In the genomic region with DNA sequence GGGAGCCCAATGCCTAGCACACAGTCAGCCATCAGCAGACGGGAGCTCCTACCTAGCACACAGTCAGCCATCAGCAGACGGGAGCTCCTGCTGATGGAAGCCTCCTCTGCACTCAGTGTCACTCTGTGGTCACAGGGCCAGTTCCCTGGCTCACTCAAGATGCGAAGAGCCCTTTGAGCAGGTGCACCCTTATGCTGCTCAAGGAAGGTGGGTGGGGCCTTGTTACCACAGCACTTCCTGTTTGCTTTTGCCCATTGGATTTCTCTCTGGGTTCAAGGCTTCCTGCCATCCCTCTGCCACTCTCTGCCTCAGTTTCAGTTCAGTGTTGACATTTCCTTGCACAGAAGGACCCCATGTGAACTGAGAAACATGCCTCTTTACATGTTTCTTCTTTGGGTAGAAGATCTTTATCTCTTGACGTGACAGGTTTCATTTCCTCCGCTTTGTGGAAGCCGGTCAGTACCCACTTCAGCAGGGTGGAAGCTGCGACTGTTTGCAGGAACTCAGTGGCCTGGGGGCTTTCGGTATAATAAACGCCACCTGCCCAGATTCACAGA, we compare ENCODE assay signal across 9 cellular contexts. TPM values are rescaled to one million over a fixed set of nuclear protein-coding genes. Genes with fewer than 3 reads are reported as not detected.
DNase-seq lines count a peak whose midpoint lies in the region; ATAC-seq, FAIRE-seq and TF ChIP-seq lines count a peak whose summit lies in the region.
"Had no signal": no experiment of that assay in that cellular context is flagged by ENCODE, and none has a peak within 500 bp of the region (broad histone marks: within the 10 kb centered on the region; RNA-seq: fewer than 3 reads in every experiment).

No MANE protein-coding gene starts in this region.

- TF ChIP-seq POLR2A in HepG2 (IDR thresholded peaks at IDR 0.05; ENCODE audit: insufficient read depth in 1 of 2, low read depth in 2 of 2, low read length in 2 of 2) = no peak

- H3K9me3 ChIP-seq in OCI-LY1 (ENCODE audit: low read length) (no peaks in the 10 kb centered on the region), HepG2 (ENCODE audit: low read length) (no peaks in the 10 kb centered on the region)

- CTCF ChIA-PET in HepG2 (lab: Yijun Ruan, JAX; ENCODE audit: low intra/inter-chr PET ratio, low total read pairs) = no interaction called here

- H3K4me2 ChIP-seq in OCI-LY1 (ENCODE audit: low read length) = peak overlapping the region; percentile 59
- H3K4me2 ChIP-seq in HepG2 (ENCODE audit: low read depth, low read length) = no peak overlapping the region

- in situ Hi-C loops in HepG2 (cut with HindIII; ENCODE audit: extremely low pct_ligation_motif_present, low pct_unique_long_range_greater_than_20kb) = no loop called here

- no peak for TF ChIP-seq RAD21 in HepG2 (CRISPR knock-in tag; IDR thresholded peaks at IDR 0.05)

- H3K9ac ChIP-seq in OCI-LY1 (ENCODE audit: low read length) (no peak overlapping the region), HepG2 (ENCODE audit: insufficient read depth, low read depth, low read length) (no peak overlapping the region)

- H3K4me1 ChIP-seq in OCI-LY1 (ENCODE audit: insufficient read depth, low read length, severe bottlenecking) = peaks cover 57% of the 10 kb centered on the region
- peaks cover 15% of the 10 kb centered on the region for H3K4me1 ChIP-seq in HepG2 (ENCODE audit: insufficient read depth, low read length)

- H3K4me3 ChIP-seq in OCI-LY1 (ENCODE audit: low read depth, low read length, poor library complexity, severe bottlenecking) (peak overlapping the region; percentile 27), HepG2 (replicated peaks in 1 of 3; ENCODE audit: insufficient read depth in 1 of 3, low read depth in 2 of 3, low read length in 3 of 3) (no peak overlapping the region)
- H3K4me3 ChIP-seq: cardiac muscle cell had no signal

- no peaks in the 10 kb centered on the region for H3K27me3 ChIP-seq in OCI-LY1 (ENCODE audit: insufficient read depth, low read length)
- no peaks in the 10 kb centered on the region for H3K27me3 ChIP-seq in HepG2 (ENCODE audit: control insufficient read depth in 1 of 2, insufficient read depth in 2 of 2, low read length in 2 of 2)
- H3K27me3 ChIP-seq: cardiac muscle cell had no signal

- POLR2A ChIA-PET in HepG2 (lab: Yijun Ruan, JAX) = no interaction called here

- peak; percentile 31 for DNase-seq in effector CD4-positive, alpha-beta T cell
- DNase-seq in NCI-H1092 (lab: John Stamatoyannopoulos, UW) = no peak
- DNase-seq in nucleus accumbens (lab: John Stamatoyannopoulos, UW) = no peak
- no peak for DNase-seq in HepG2 (ENCODE audit: low spot score)
- no peak for DNase-seq in dermis blood vessel endothelial cell

- H3K36me3 ChIP-seq in OCI-LY1 (ENCODE audit: insufficient read depth, low read length) (peaks cover 100% of the 10 kb centered on the region), HepG2 (replicated peaks in 1 of 2; ENCODE audit: control insufficient read depth in 1 of 2, insufficient read depth in 2 of 2, low read length in 2 of 2) (no peaks in the 10 kb centered on the region)

- peak; percentile 67 for ATAC-seq in GM18520 (IDR thresholded peaks at IDR 0.05; ENCODE audit: unreplicated experiment)
- ATAC-seq in HG02759 (IDR thresholded peaks at IDR 0.05; ENCODE audit: unreplicated experiment) = peak; percentile 91
- ATAC-seq in HepG2 = no peak

- BruUV-seq in HepG2 (replicated peaks; lab: Mats Ljungman, UMichigan) = no TSS peak

- 75% methylated on average over 9 of the region's 9 CpGs for WGBS in HepG2 (ENCODE audit: low lambda C conversion rate)

- no peaks in the 10 kb centered on the region; the same call in 1 of the 2 replicates for H3F3A ChIP-seq in OCI-LY1 (ENCODE audit: insufficient read depth, low read length)

- H3K27ac ChIP-seq in OCI-LY1 (ENCODE audit: low read depth, low read length, poor library complexity, severe bottlenecking) (peak overlapping the region; percentile 81), HepG2 (ENCODE audit: extremely low read length, insufficient read depth, low read length) (no peak overlapping the region)
- H3K27ac ChIP-seq: cardiac muscle cell had no signal

- H4K20me1 ChIP-seq in OCI-LY1 (ENCODE audit: insufficient read depth, low read length) (0 out of 2 replicates have a peak, but pooled peaks cover 3% of the 10 kb centered on the region), HepG2 (ENCODE audit: insufficient read depth, low read length) (no peaks in the 10 kb centered on the region)

- TF ChIP-seq EP300 in HepG2 (IDR thresholded peaks at IDR 0.05; ENCODE audit: low read depth in 2 of 2, low read length in 2 of 2) = no peak
- no peak for TF ChIP-seq EP300 in HepG2 (CRISPR knock-in tag; IDR thresholded peaks at IDR 0.05; ENCODE audit: borderline replicate concordance)

- no peak for FAIRE-seq in HepG2 (lab: Jason Lieb, UNC)

- H2AFZ ChIP-seq in OCI-LY1 (ENCODE audit: low read length) (no peak overlapping the region), HepG2 (ENCODE audit: low read length) (no peak overlapping the region)

- TF ChIP-seq CTCF in OCI-LY1 (IDR thresholded peaks at IDR 0.05; ENCODE audit: low read length) = no peak
- no peak for TF ChIP-seq CTCF in HepG2 (CRISPR knock-in tag; IDR thresholded peaks at IDR 0.05)

- H3K79me2 ChIP-seq in OCI-LY1 (ENCODE audit: insufficient read depth, low read length) = peaks cover 63% of the 10 kb centered on the region
- H3K79me2 ChIP-seq in HepG2 (ENCODE audit: insufficient read depth, low read length) = no peaks in the 10 kb centered on the region

- no peaks in the 10 kb centered on the region for H3K9me2 ChIP-seq in OCI-LY1 (ENCODE audit: low read depth, low read length)

- intact Hi-C loops in HepG2 (cut with micrococcal nuclease; ENCODE audit: unreplicated experiment) = no loop called here

TF ChIP-seq in HepG2, 621 proteins besides CTCF, POLR2A, EP300 and RAD21 (continues in another document):
- TF ChIP-seq CREM (IDR thresholded peaks at IDR 0.05) = no peak
- TF ChIP-seq CREM (CRISPR knock-in tag; IDR thresholded peaks at IDR 0.05) = no peak
- no peak for TF ChIP-seq HCFC1 (IDR thresholded peaks at IDR 0.05; ENCODE audit: low read depth, low read length)
- no peak for TF ChIP-seq ZNF678 (CRISPR knock-in tag; IDR thresholded peaks at IDR 0.05)

RNA-seq across cellular contexts. Expression of gene TRIB2, which starts 11.6 kb away (rescaled TPM):
- total RNA-seq in HepG2 (2016; rRNA removed; fragmentation: Illumina TruSeq; extraction: Trizol) (1.3 and 2.3 TPM in 2 replicates), dermis blood vessel endothelial cell (73.6 and 141 TPM in 2 replicates)
- 0.26 and 0.61 TPM in 2 replicates for total RNA-seq in HepG2 (2016; cell fraction: cytosol; rRNA removed; fragmentation: Illumina TruSeq; extraction: Trizol; ENCODE audit: low read depth)
- total RNA-seq in HepG2 (2016; cell fraction: insoluble cytoplasmic fraction; rRNA removed; fragmentation: Illumina TruSeq; extraction: Trizol) = 1.2 and 1.3 TPM in 2 replicates
- total RNA-seq in HepG2 (2016; cell fraction: membrane; rRNA removed; fragmentation: Illumina TruSeq; extraction: Trizol) = 0.77 and 1.2 TPM in 2 replicates
- 1.6 and 3.2 TPM in 2 replicates for total RNA-seq in HepG2 (2016; cell fraction: nucleus; rRNA removed; fragmentation: Illumina TruSeq; extraction: Trizol)
- polyA plus RNA-seq in HepG2 (2011; rRNA removed) = 0.68 and 1.1 TPM in 2 replicates
- 0.67 and 0.88 TPM in 2 replicates for polyA plus RNA-seq in HepG2 (2011; cell fraction: cytosol; rRNA removed)
- polyA plus RNA-seq in HepG2 (2011; cell fraction: nucleus; rRNA removed) = 3.9 and 4.0 TPM in 2 replicates
- polyA plus RNA-seq in HepG2 (2012) = 1.4 and 2.5 TPM in 2 replicates
- polyA plus RNA-seq in HepG2 (2016; cell fraction: cytosol; fragmentation: Illumina TruSeq; extraction: Trizol; ENCODE audit: low read depth) = 0.32 and 0.33 TPM in 2 replicates
- polyA plus RNA-seq in HepG2 (2016; cell fraction: insoluble cytoplasmic fraction; fragmentation: Illumina TruSeq; extraction: Trizol; ENCODE audit: low read depth) = 1.0 and 1.4 TPM in 2 replicates
- polyA plus RNA-seq in HepG2 (2016; cell fraction: membrane; fragmentation: Illumina TruSeq; extraction: Trizol; ENCODE audit: low read depth) = 1.3 TPM in 2 replicates
- 4.2 and 4.5 TPM in 2 replicates for polyA plus RNA-seq in HepG2 (2016; cell fraction: nucleus; fragmentation: Illumina TruSeq; extraction: Trizol; ENCODE audit: insufficient read depth, low read depth)
- 1.1 TPM in 1 of 2 replicates, not detected in the other for polyA minus RNA-seq in HepG2 (2011; rRNA and poly(A)+ RNA removed; ENCODE audit: low replicate concordance)
- 0.49 and 0.62 TPM in 2 replicates for polyA minus RNA-seq in HepG2 (2011; cell fraction: cytosol; rRNA and poly(A)+ RNA removed)
- polyA minus RNA-seq in HepG2 (2011; cell fraction: nucleus; rRNA and poly(A)+ RNA removed) = 3.2 and 4.1 TPM in 2 replicates

Comparison
In these comparisons a context has a peak if more than half of its experiments do, and no peak if none do; other contexts are left out.
1. RNA of gene TRIB2, which starts 11.6 kb away (total RNA-seq): 73.6 to 141 TPM in dermis blood vessel endothelial cell; 0.26 to 3.2 TPM in HepG2; every median in the first group is over 10 times any median in the second.